ENCODE assay signal across 12 cellular contexts in the genomic region with DNA sequence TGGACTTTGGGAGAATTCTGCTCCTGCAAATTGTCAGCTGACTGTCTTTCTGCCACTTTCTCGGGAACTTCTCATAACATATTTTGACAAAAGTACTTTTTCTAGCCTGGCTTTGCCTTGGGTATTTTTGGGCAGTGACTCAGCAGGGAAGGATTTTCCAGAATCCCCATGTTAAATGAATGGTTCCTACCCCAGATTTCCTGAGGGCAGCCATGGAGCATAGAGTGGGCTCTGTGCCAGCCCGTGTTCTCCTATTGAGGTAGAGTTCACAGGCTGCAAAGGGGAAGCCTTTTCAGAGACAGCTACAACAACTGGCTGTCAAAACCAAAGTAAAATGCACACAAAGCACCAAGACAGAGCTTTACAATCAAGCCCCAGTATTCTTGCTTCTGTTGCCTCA. TPM values are rescaled to one million over a fixed set of nuclear protein-coding genes. Genes with fewer than 3 reads are reported as not detected.
A peak's percentile ranks its signal among the peaks of the same experiment; 100 is the strongest.
DNase-seq lines count a peak whose midpoint lies in the region; ATAC-seq and TF ChIP-seq lines count a peak whose summit lies in the region.
"Had no signal": no experiment of that assay in that cellular context is flagged by ENCODE, and none has a peak within 500 bp of the region (broad histone marks: within the 10 kb centered on the region; RNA-seq: fewer than 3 reads in every experiment).

No MANE protein-coding gene starts in this region.

- DNase-seq in COLO829 (ENCODE audit: low spot score) = peak; percentile 15
- peak; percentile 50 to 68 for DNase-seq in SJSA1 (ENCODE audit: low read depth in 1 of 2, low spot score in 2 of 2)
- no peak for DNase-seq in osteoblast (ENCODE audit: insufficient read length, low spot score, missing footprints)
- DNase-seq in NCI-H2081 treated with DMSO at 0.1 percent for 48 hours (lab: John Stamatoyannopoulos, UW) = no peak
- DNase-seq in DMS53 treated with DMSO at 0.1 percent for 48 hours (lab: John Stamatoyannopoulos, UW; ENCODE audit: unreplicated experiment) = no peak
- DNase-seq: NCI-H1048, SHP77 treated with DMSO at 0.1 percent for 48 hours had no signal

- peak overlapping the region; percentile 15 for H3K4me2 ChIP-seq in osteoblast (ENCODE audit: insufficient read depth, low read length)

- no peaks in the 10 kb centered on the region for H3K9me3 ChIP-seq in SJSA1 (replicated peaks)
- H3K9me3 ChIP-seq in osteoblast (ENCODE audit: low read depth, low read length) = no peaks in the 10 kb centered on the region

- H3K36me3 ChIP-seq in SJSA1 (no peaks in the 10 kb centered on the region), osteoblast (ENCODE audit: insufficient read depth, low read length) (no peaks in the 10 kb centered on the region)

- peaks cover 32% of the 10 kb centered on the region for H3K4me1 ChIP-seq in SJSA1 (replicated peaks)
- H3K4me1 ChIP-seq in osteoblast (ENCODE audit: insufficient read depth, low read length) = peaks cover 10% of the 10 kb centered on the region

- H3K27me3 ChIP-seq in SJSA1 (replicated peaks) (no peaks in the 10 kb centered on the region), osteoblast (ENCODE audit: insufficient read depth, low read length) (peaks cover 4% of the 10 kb centered on the region)

- no peaks in the 10 kb centered on the region for H4K20me1 ChIP-seq in osteoblast (ENCODE audit: insufficient read depth, low read length)

- no peaks in the 10 kb centered on the region for H3K79me2 ChIP-seq in osteoblast (ENCODE audit: insufficient read depth, low read length)

- ATAC-seq in esophagus mucosa (peak; percentile 24), GM21723 (IDR thresholded peaks at IDR 0.05; ENCODE audit: unreplicated experiment) (no peak), HG03520 (IDR thresholded peaks at IDR 0.05; ENCODE audit: unreplicated experiment) (no peak)

- H3K27ac ChIP-seq in SJSA1 = no peak overlapping the region
- H3K27ac ChIP-seq in osteoblast (ENCODE audit: low read depth, low read length) = no peak overlapping the region

- H2AFZ ChIP-seq in osteoblast (ENCODE audit: low read length) = peak overlapping the region; percentile 25

- H3K4me3 ChIP-seq in SJSA1 (no peak overlapping the region), osteoblast (ENCODE audit: insufficient read depth, low read length) (no peak overlapping the region)

- TF ChIP-seq CTCF in osteoblast (IDR thresholded peaks at IDR 0.05; ENCODE audit: extremely low read depth, low read depth, low read length) = no peak

RNA-seq across cellular contexts. Expression of gene BMP10, which starts 59.8 kb away (rescaled TPM):
- not detected in 2 replicates for total RNA-seq in SJSA1 (2014; rRNA removed; shearing (Covaris generic))
- total RNA-seq in esophagus mucosa = not detected
- not detected in 2 replicates for total RNA-seq in osteoblast
- total RNA-seq: epithelial cell of proximal tubule, mononuclear cell had no signal

Comparison
In these comparisons a context has a peak if more than half of its experiments do, and no peak if none do; other contexts are left out.
1. DNase-seq: peak in COLO829 (single experiment) and SJSA1 (2 of 2); none in osteoblast (single experiment), NCI-H2081 treated with DMSO at 0.1 percent for 48 hours (single experiment) and DMS53 treated with DMSO at 0.1 percent for 48 hours (single experiment).